8 cellular contexts compared by ENCODE assay signal in genomic region chr11:208917-209260, GRCh38. TPM values are rescaled to one million over a fixed set of nuclear protein-coding genes. Genes with fewer than 3 reads are reported as not detected.
DNase-seq lines count a peak whose midpoint lies in the region; ATAC-seq lines count a peak whose summit lies in the region.

No MANE protein-coding gene starts in this region.

- H3K9me3 Mint-ChIP-seq in activated CD8-positive, alpha-beta T cell treated with anti-CD3 and anti-CD28 coated beads, Interleukin-2, amount 10 ng/mL, durations not matched to agents 7 days and 5 days (ENCODE audit: insufficient read depth) = no peaks in the 10 kb centered on the region
- no peaks in the 10 kb centered on the region for H3K9me3 Mint-ChIP-seq in stimulated activated effector memory CD8-positive, alpha-beta T cell treated with anti-CD3 and anti-CD28 coated beads, Interleukin-12 subunit alpha, Interleukin-12 subunit beta, amount 100 ng/mL, for 72 hours

- H3K27ac Mint-ChIP-seq in activated CD8-positive, alpha-beta T cell treated with anti-CD3 and anti-CD28 coated beads, Interleukin-2, amount 10 ng/mL, durations not matched to agents 7 days and 5 days = peak overlapping the region; percentile 99
- peak overlapping the region; percentile 99 for H3K27ac Mint-ChIP-seq in stimulated activated effector memory CD8-positive, alpha-beta T cell treated with anti-CD3 and anti-CD28 coated beads, Interleukin-12 subunit alpha, Interleukin-12 subunit beta, amount 100 ng/mL, for 72 hours

- H3K36me3 Mint-ChIP-seq in activated CD8-positive, alpha-beta T cell treated with anti-CD3 and anti-CD28 coated beads, Interleukin-2, amount 10 ng/mL, durations not matched to agents 7 days and 5 days (ENCODE audit: low read depth) = peaks cover 62% of the 10 kb centered on the region
- H3K36me3 Mint-ChIP-seq in stimulated activated effector memory CD8-positive, alpha-beta T cell treated with anti-CD3 and anti-CD28 coated beads, Interleukin-12 subunit alpha, Interleukin-12 subunit beta, amount 100 ng/mL, for 72 hours = peaks cover 86% of the 10 kb centered on the region

- no peak for DNase-seq in activated CD8-positive, alpha-beta T cell treated with anti-CD3 and anti-CD28 coated beads, Interleukin-2, amount 10 ng/mL, durations not matched to agents 7 days and 5 days
- peak; percentile 30 for DNase-seq in hepatic stellate cell (ENCODE audit: low spot score)
- DNase-seq in stimulated activated effector memory CD8-positive, alpha-beta T cell treated with anti-CD3 and anti-CD28 coated beads, Interleukin-12 subunit alpha, Interleukin-12 subunit beta, amount 100 ng/mL, for 72 hours (ENCODE audit: low spot score in 2 of 2) = no peak
- no peak for DNase-seq in NOMO-1 (lab: John Stamatoyannopoulos, UW; ENCODE audit: unreplicated experiment in 2 of 2)
- DNase-seq in KG1 (lab: John Stamatoyannopoulos, UW) = no peak
- no peak for DNase-seq in DMS153 treated with DMSO at 0.1 percent for 48 hours (lab: John Stamatoyannopoulos, UW; ENCODE audit: unreplicated experiment)

- POLR2A ChIA-PET in activated CD8-positive, alpha-beta T cell treated with anti-CD3 and anti-CD28 coated beads, Interleukin-2, amount 10 ng/mL, durations not matched to agents 7 days and 5 days (lab: Charles Lee) = interaction anchor here (1.2 to 2.9 kb wide), 7 partner anchors 10 to 108 kb away, joined by 4 to 15 read pairs (median 8); partner anchors contain the start of genes PGGHG and PSMD13

- peak; percentile 1 for ATAC-seq in HG02759 (IDR thresholded peaks at IDR 0.05; ENCODE audit: unreplicated experiment)
- peak; percentile 7 for ATAC-seq in activated CD8-positive, alpha-beta T cell treated with anti-CD3 and anti-CD28 coated beads, Interleukin-2, amount 10 ng/mL, durations not matched to agents 7 days and 5 days
- peak; percentile 1 for ATAC-seq in stimulated activated effector memory CD8-positive, alpha-beta T cell treated with anti-CD3 and anti-CD28 coated beads, Interleukin-12 subunit alpha, Interleukin-12 subunit beta, amount 100 ng/mL, for 72 hours
- no peak for ATAC-seq in HG03520 (IDR thresholded peaks at IDR 0.05; ENCODE audit: unreplicated experiment)

- peaks cover 47% of the 10 kb centered on the region for H3K4me1 Mint-ChIP-seq in activated CD8-positive, alpha-beta T cell treated with anti-CD3 and anti-CD28 coated beads, Interleukin-2, amount 10 ng/mL, durations not matched to agents 7 days and 5 days (ENCODE audit: low read depth)
- peaks cover 49% of the 10 kb centered on the region for H3K4me1 Mint-ChIP-seq in stimulated activated effector memory CD8-positive, alpha-beta T cell treated with anti-CD3 and anti-CD28 coated beads, Interleukin-12 subunit alpha, Interleukin-12 subunit beta, amount 100 ng/mL, for 72 hours

- H3K4me3 Mint-ChIP-seq in activated CD8-positive, alpha-beta T cell treated with anti-CD3 and anti-CD28 coated beads, Interleukin-2, amount 10 ng/mL, durations not matched to agents 7 days and 5 days = peak overlapping the region; percentile 94
- H3K4me3 Mint-ChIP-seq in stimulated activated effector memory CD8-positive, alpha-beta T cell treated with anti-CD3 and anti-CD28 coated beads, Interleukin-12 subunit alpha, Interleukin-12 subunit beta, amount 100 ng/mL, for 72 hours = peak overlapping the region; percentile 99

- CTCF ChIA-PET in activated CD8-positive, alpha-beta T cell treated with anti-CD3 and anti-CD28 coated beads, Interleukin-2, amount 10 ng/mL, durations not matched to agents 7 days and 5 days (lab: Charles Lee) = interaction anchor here (0.7 kb wide), 1 partner anchor 42 kb away, joined by 4 read pairs; no protein-coding TSS in a partner anchor

- no peaks in the 10 kb centered on the region for H3K27me3 Mint-ChIP-seq in activated CD8-positive, alpha-beta T cell treated with anti-CD3 and anti-CD28 coated beads, Interleukin-2, amount 10 ng/mL, durations not matched to agents 7 days and 5 days (ENCODE audit: low read depth)

RNA-seq across cellular contexts. Expression of gene RIC8A, which starts 1.4 kb away (rescaled TPM):
- total RNA-seq in activated CD8-positive, alpha-beta T cell treated with anti-CD3 and anti-CD28 coated beads, Interleukin-2, amount 10 ng/mL, durations not matched to agents 7 days and 5 days = 100 to 1,000 TPM; 121 to 126 TPM

RNA-seq across cellular contexts. Expression of gene BET1L, which starts 1.7 kb away (rescaled TPM):
- 10 to 100 TPM; 33.8 to 34.2 TPM for total RNA-seq in activated CD8-positive, alpha-beta T cell treated with anti-CD3 and anti-CD28 coated beads, Interleukin-2, amount 10 ng/mL, durations not matched to agents 7 days and 5 days

RNA-seq across cellular contexts. Expression of gene SCGB1C1, which starts 16.0 kb away (rescaled TPM):
- not detected for total RNA-seq in activated CD8-positive, alpha-beta T cell treated with anti-CD3 and anti-CD28 coated beads, Interleukin-2, amount 10 ng/mL, durations not matched to agents 7 days and 5 days

RNA-seq across cellular contexts. Expression of gene SIRT3, which starts 27.3 kb away (rescaled TPM):
- total RNA-seq in activated CD8-positive, alpha-beta T cell treated with anti-CD3 and anti-CD28 coated beads, Interleukin-2, amount 10 ng/mL, durations not matched to agents 7 days and 5 days = 10 to 100 TPM; 13.1 to 15.0 TPM

RNA-seq across cellular contexts. Expression of gene PSMD13, which starts 27.9 kb away (rescaled TPM):
- 100 to 1,000 TPM; 164 to 173 TPM for total RNA-seq in activated CD8-positive, alpha-beta T cell treated with anti-CD3 and anti-CD28 coated beads, Interleukin-2, amount 10 ng/mL, durations not matched to agents 7 days and 5 days
